Comparison of ENCODE assay signal across 31 cellular contexts in genomic region chr21:42207426-42207825, GRCh38. TPM values are rescaled to one million over a fixed set of nuclear protein-coding genes. Genes with fewer than 3 reads are reported as not detected.
"Had no signal": no experiment of that assay in that cellular context is flagged by ENCODE, and none has a peak within 500 bp of the region (broad histone marks: within the 10 kb centered on the region; RNA-seq: fewer than 3 reads in every experiment).

No MANE protein-coding gene starts in this region.

- H3K4me3 ChIP-seq: ascending aorta, cardiac muscle cell, SJSA1 had no signal

- DNase-seq: activated CD4-positive, alpha-beta memory T cell treated with anti-CD3 and anti-CD28 coated beads for 36 hours; activated CD4-positive, alpha-beta T cell treated with anti-CD3 and anti-CD28 coated beads for 4 hours; activated CD4-positive, alpha-beta T cell treated with anti-CD3 and anti-CD28 coated beads, Interleukin-2, amount 50 U/mL, for 1 hour; activated CD8-positive, alpha-beta memory T cell treated with anti-CD3 and anti-CD28 coated beads, Interleukin-2, amount 50 U/mL, for 4 hours; activated effector memory CD4-positive, alpha-beta T cell treated with anti-CD3 and anti-CD28 coated beads, Interleukin-2, amount 50 U/mL, for 16 hours; activated naive CD4-positive, alpha-beta T cell; activated naive CD8-positive, alpha-beta T cell treated with anti-CD3 and anti-CD28 coated beads, Interleukin-2, amount 10 ng/mL, durations not matched to agents 7 days and 5 days; activated T-cell treated with anti-CD3 and anti-CD28 coated beads for 4 hours; amygdala; MM.1S; MV-4-11; NCI-H1092; NCI-H1436 treated with DMSO at 0.1 percent for 48 hours; NCI-H1694 treated with DMSO at 0.1 percent for 48 hours; NCI-H2029; NCI-H345; NCI-H524 treated with DMSO at 0.1 percent for 48 hours; SHP77 treated with DMSO at 0.1 percent for 48 hours; SK-N-SH had no signal

- H3K9ac ChIP-seq: KMS-11, SK-N-SH had no signal

- FAIRE-seq: TTC549 had no signal

- H3K4me1 Mint-ChIP-seq: activated T-helper 17 cell treated with anti-CD3 and anti-CD28 coated beads, Interleukin-2, amount 50 U/mL, for 72 hours had no signal

- H3K9me3 Mint-ChIP-seq: activated CD4-positive, alpha-beta memory T cell treated with anti-CD3 and anti-CD28 coated beads for 36 hours; activated naive CD4-positive, alpha-beta T cell treated with anti-CD3 and anti-CD28 coated beads, Interleukin-2, amount 50 U/mL, for 24 hours; activated naive CD8-positive, alpha-beta T cell treated with anti-CD3 and anti-CD28 coated beads, Interleukin-2, amount 10 ng/mL, durations not matched to agents 7 days and 5 days; activated T-helper 17 cell treated with anti-CD3 and anti-CD28 coated beads, Interleukin-2, amount 50 U/mL, for 72 hours; T-helper 1 cell treated with Interleukin-12 subunit alpha and Interleukin-12 subunit beta and Interleukin-4 antibody, amounts not matched to agents 30 μg/mL and 1 μg/mL, for 36 hours; T-helper 2 cell treated with Interferon-gamma antibody and Interleukin-4, amounts not matched to agents 5 μg/mL and 100 μg/mL, for 36 hours had no signal

- ATAC-seq: activated T-helper 17 cell treated with anti-CD3 and anti-CD28 coated beads, Interleukin-2, amount 50 U/mL, for 72 hours; Panc1 had no signal

- H3K4me1 ChIP-seq: ascending aorta had no signal

- H3K27ac Mint-ChIP-seq: activated CD4-positive, alpha-beta memory T cell treated with anti-CD3 and anti-CD28 coated beads for 36 hours; activated naive CD4-positive, alpha-beta T cell treated with anti-CD3 and anti-CD28 coated beads, Interleukin-2, amount 50 U/mL, for 24 hours; activated naive CD8-positive, alpha-beta T cell treated with anti-CD3 and anti-CD28 coated beads, Interleukin-2, amount 10 ng/mL, durations not matched to agents 7 days and 5 days; activated T-helper 17 cell treated with anti-CD3 and anti-CD28 coated beads, Interleukin-2, amount 50 U/mL, for 72 hours; T-helper 1 cell treated with Interleukin-12 subunit alpha and Interleukin-12 subunit beta and Interleukin-4 antibody, amounts not matched to agents 30 μg/mL and 1 μg/mL, for 36 hours; T-helper 2 cell treated with Interferon-gamma antibody and Interleukin-4, amounts not matched to agents 5 μg/mL and 100 μg/mL, for 36 hours had no signal

- H3K36me3 Mint-ChIP-seq: activated CD4-positive, alpha-beta memory T cell treated with anti-CD3 and anti-CD28 coated beads for 36 hours had no signal

- H3K27ac ChIP-seq: ascending aorta, cardiac muscle cell, KMS-11, SJSA1 had no signal

- H3K27me3 ChIP-seq: ascending aorta, cardiac muscle cell, SJSA1 had no signal

- H3K36me3 ChIP-seq: ascending aorta, cardiac muscle cell, SJSA1 had no signal

- H3K27me3 Mint-ChIP-seq: activated CD4-positive, alpha-beta memory T cell treated with anti-CD3 and anti-CD28 coated beads for 36 hours; activated naive CD4-positive, alpha-beta T cell treated with anti-CD3 and anti-CD28 coated beads, Interleukin-2, amount 50 U/mL, for 24 hours; activated T-helper 17 cell treated with anti-CD3 and anti-CD28 coated beads, Interleukin-2, amount 50 U/mL, for 72 hours had no signal

- H3K9me3 ChIP-seq: ascending aorta, SJSA1, SK-N-SH had no signal

- H3K4me3 Mint-ChIP-seq: activated CD4-positive, alpha-beta memory T cell treated with anti-CD3 and anti-CD28 coated beads for 36 hours; activated naive CD4-positive, alpha-beta T cell treated with anti-CD3 and anti-CD28 coated beads, Interleukin-2, amount 50 U/mL, for 24 hours; activated naive CD8-positive, alpha-beta T cell treated with anti-CD3 and anti-CD28 coated beads, Interleukin-2, amount 10 ng/mL, durations not matched to agents 7 days and 5 days; activated T-helper 17 cell treated with anti-CD3 and anti-CD28 coated beads, Interleukin-2, amount 50 U/mL, for 72 hours; T-helper 1 cell treated with Interleukin-12 subunit alpha and Interleukin-12 subunit beta and Interleukin-4 antibody, amounts not matched to agents 30 μg/mL and 1 μg/mL, for 36 hours; T-helper 2 cell treated with Interferon-gamma antibody and Interleukin-4, amounts not matched to agents 5 μg/mL and 100 μg/mL, for 36 hours had no signal

RNA-seq across cellular contexts. Expression of gene ABCG1, which starts 11.5 kb away (rescaled TPM):
- total RNA-seq: LHCN-M2, RPMI7951 had no signal
